Comparison of ENCODE assay signal across 14 cellular contexts in genomic region chr13:51681037-51681678, GRCh38.
A peak's percentile ranks its signal among the peaks of the same experiment; 100 is the strongest.
DNase-seq lines count a peak whose midpoint lies in the region; TF ChIP-seq lines count a peak whose summit lies in the region.
"Had no signal": no experiment of that assay in that cellular context is flagged by ENCODE, and none has a peak within 500 bp of the region (broad histone marks: within the 10 kb centered on the region; RNA-seq: fewer than 3 reads in every experiment).

No MANE protein-coding gene starts in this region.

- H3K27me3 ChIP-seq in brain microvascular endothelial cell (replicated peaks) = no peaks in the 10 kb centered on the region
- H3K27me3 ChIP-seq: ascending aorta, heart right ventricle, Peyer's patch had no signal

- in situ Hi-C loops in brain microvascular endothelial cell (cut with HindIII; ENCODE audit: low pct_ligation_motif_present, low sequenced_read_pairs) = no loop called here

- no peaks in the 10 kb centered on the region for H3K9me3 Mint-ChIP-seq in osteocyte (ENCODE audit: unreplicated experiment)
- H3K9me3 Mint-ChIP-seq: activated CD4-positive, alpha-beta T cell treated with anti-CD3 and anti-CD28 coated beads, Interleukin-2, amount 10 ng/mL, durations not matched to agents 7 days and 5 days had no signal

- CTCF ChIA-PET in GM10248 (lab: Yijun Ruan, JAX) = interaction anchor here (1.1 to 1.2 kb wide), 2 partner anchors 16 to 134 kb away, joined by 3 read pairs; no protein-coding TSS in a partner anchor

- no peak overlapping the region for H3K4me3 ChIP-seq in brain microvascular endothelial cell (ENCODE audit: low read depth, low read length)
- H3K4me3 ChIP-seq: ascending aorta, heart right ventricle, Peyer's patch had no signal

- no peaks in the 10 kb centered on the region for H3K27me3 Mint-ChIP-seq in osteocyte (ENCODE audit: unreplicated experiment)
- H3K27me3 Mint-ChIP-seq: activated CD4-positive, alpha-beta T cell treated with anti-CD3 and anti-CD28 coated beads, Interleukin-2, amount 10 ng/mL, durations not matched to agents 7 days and 5 days had no signal

- POLR2A ChIA-PET in GM10248 (lab: Yijun Ruan, JAX) = interaction anchor here (0.6 kb wide), 1 partner anchor 27 kb away, joined by 5 read pairs; no protein-coding TSS in a partner anchor

- DNase-seq in GM03348 (ENCODE audit: low spot score) (peak; percentile 48), LHCN-M2 (ENCODE audit: low read depth) (peak; percentile 81), brain microvascular endothelial cell (peak; percentile 57), osteocyte (ENCODE audit: extremely low spot score, unreplicated experiment) (no peak), NCI-H2029 (lab: John Stamatoyannopoulos, UW) (no peak), NCI-H2107 treated with DMSO at 0.1 percent for 48 hours (lab: John Stamatoyannopoulos, UW; ENCODE audit: unreplicated experiment) (no peak), GM10248 (ENCODE audit: extremely low spot score) (no peak)
- no peak for DNase-seq in stimulated activated CD8-positive, alpha-beta memory T cell treated with anti-CD3 and anti-CD28 coated beads, Interleukin-4, amount 100 ng/mL, for 48 hours
- DNase-seq: activated CD4-positive, alpha-beta T cell treated with anti-CD3 and anti-CD28 coated beads, Interleukin-2, amount 10 ng/mL, durations not matched to agents 7 days and 5 days; GDM1; heart right ventricle; NCI-H1092 treated with DMSO at 0.1 percent for 48 hours; Peyer's patch had no signal

- no peak overlapping the region for H3K4me3 Mint-ChIP-seq in osteocyte (ENCODE audit: unreplicated experiment)
- H3K4me3 Mint-ChIP-seq: activated CD4-positive, alpha-beta T cell treated with anti-CD3 and anti-CD28 coated beads, Interleukin-2, amount 10 ng/mL, durations not matched to agents 7 days and 5 days had no signal

- TF ChIP-seq CTCF in brain microvascular endothelial cell (IDR thresholded peaks at IDR 0.05; ENCODE audit: low read depth, low read length, missing control alignments) (no peak), osteocyte (IDR thresholded peaks at IDR 0.05) (no peak), GM10248 (IDR thresholded peaks at IDR 0.05; ENCODE audit: control extremely low read depth, extremely low read depth, low read depth, missing control alignments) (no peak)

- peak overlapping the region; percentile 61 for H3K27ac ChIP-seq in brain microvascular endothelial cell
- H3K27ac ChIP-seq: ascending aorta, heart right ventricle, Peyer's patch had no signal

- H3K4me1 Mint-ChIP-seq in osteocyte (ENCODE audit: unreplicated experiment) = peaks cover 21% of the 10 kb centered on the region

- H3K27ac Mint-ChIP-seq in osteocyte (ENCODE audit: unreplicated experiment) = peak overlapping the region; percentile 43
- H3K27ac Mint-ChIP-seq: activated CD4-positive, alpha-beta T cell treated with anti-CD3 and anti-CD28 coated beads, Interleukin-2, amount 10 ng/mL, durations not matched to agents 7 days and 5 days had no signal

- peaks cover 10% of the 10 kb centered on the region for H3K36me3 Mint-ChIP-seq in osteocyte (ENCODE audit: unreplicated experiment)

- H3K36me3 ChIP-seq in brain microvascular endothelial cell (replicated peaks) = no peaks in the 10 kb centered on the region
- H3K36me3 ChIP-seq: ascending aorta, Peyer's patch had no signal

Comparison
In these comparisons a context has a peak if more than half of its experiments do, and no peak if none do; other contexts are left out.
1. DNase-seq: peak in GM03348 (single experiment), LHCN-M2 (single experiment) and brain microvascular endothelial cell (single experiment); none in osteocyte (single experiment), stimulated activated CD8-positive, alpha-beta memory T cell treated with anti-CD3 and anti-CD28 coated beads, Interleukin-4, amount 100 ng/mL, for 48 hours (single experiment), NCI-H2029 (single experiment), NCI-H2107 treated with DMSO at 0.1 percent for 48 hours (single experiment) and GM10248 (single experiment).